In genomic region chrX:135000516-135000915, GRCh38 we compare ENCODE assay signal across 21 cellular contexts. TPM values are rescaled to one million over a fixed set of nuclear protein-coding genes. Genes with fewer than 3 reads are reported as not detected.
DNase-seq lines count a peak whose midpoint lies in the region; ATAC-seq and TF ChIP-seq lines count a peak whose summit lies in the region.
"Had no signal": no experiment of that assay in that cellular context is flagged by ENCODE, and none has a peak within 500 bp of the region (broad histone marks: within the 10 kb centered on the region; RNA-seq: fewer than 3 reads in every experiment).

No MANE protein-coding gene starts in this region.

- POLR2A ChIA-PET in Panc1 (lab: Charles Lee) = no interaction called here

- peak; percentile 51 for DNase-seq in HCEC 1CT
- no peak for DNase-seq in Panc1 (ENCODE audit: low read depth, low spot score)
- no peak for DNase-seq in esophagus squamous epithelium (lab: John Stamatoyannopoulos, UW)
- no peak for DNase-seq in smooth muscle cell (lab: John Stamatoyannopoulos, UW; ENCODE audit: unreplicated experiment)
- DNase-seq in psoas muscle = no peak
- no peak for DNase-seq in C1 segment of cervical spinal cord (lab: John Stamatoyannopoulos, UW)
- DNase-seq: activated CD4-positive, alpha-beta T cell treated with anti-CD3 and anti-CD28 coated beads, Interleukin-2, amount 50 U/mL, for 48 hours; activated effector memory CD4-positive, alpha-beta T cell treated with anti-CD3 and anti-CD28 coated beads, Interleukin-2, amount 50 U/mL, for 16 hours; caudate nucleus; COR-L47; effector CD4-positive, alpha-beta T cell; mesendoderm; NCI-H1694; NCI-H774; nephron progenitor cell; posterior cingulate gyrus; small intestine; stimulated activated CD4-positive, alpha-beta T cell treated with anti-CD3 and anti-CD28 coated beads, Interleukin-2, amount 100 ng/mL, for 48 hours; stimulated activated naive CD4-positive, alpha-beta T cell treated with Interleukin-2 at 50 U/mL for 16 hours; transverse colon had no signal

- intact Hi-C loops in Panc1 (cut with micrococcal nuclease; ENCODE audit: unreplicated experiment) (no loop called here), esophagus squamous epithelium (cut with DNase I) (no loop called here), psoas muscle (cut with DNase I) (no loop called here)

- H3K4me3 ChIP-seq in Panc1 (ENCODE audit: low read depth in 2 of 2, low read length in 2 of 2) (no peak overlapping the region), esophagus squamous epithelium (no peak overlapping the region), smooth muscle cell (no peak overlapping the region), psoas muscle (no peak overlapping the region)
- H3K4me3 ChIP-seq: transverse colon had no signal

- no peak for TF ChIP-seq CTCF in Panc1 (IDR thresholded peaks at IDR 0.05)
- TF ChIP-seq CTCF in esophagus squamous epithelium (IDR thresholded peaks at IDR 0.05) = no peak
- no peak for TF ChIP-seq CTCF in smooth muscle cell (IDR thresholded peaks at IDR 0.05; ENCODE audit: borderline replicate concordance, insufficient read depth, poor library complexity, severe bottlenecking)
- no peak for TF ChIP-seq CTCF in psoas muscle (IDR thresholded peaks at IDR 0.05)

- no peaks in the 10 kb centered on the region for H3F3A ChIP-seq in smooth muscle cell (ENCODE audit: low read depth)

- H3K79me2 ChIP-seq in smooth muscle cell (ENCODE audit: low read depth) = no peaks in the 10 kb centered on the region

- H3K9ac ChIP-seq in smooth muscle cell (ENCODE audit: low read depth) = no peak overlapping the region

- H3K36me3 ChIP-seq in Panc1 (ENCODE audit: control insufficient read depth, insufficient read depth, low read length) (no peaks in the 10 kb centered on the region), esophagus squamous epithelium (no peaks in the 10 kb centered on the region), smooth muscle cell (ENCODE audit: low read depth) (no peaks in the 10 kb centered on the region), psoas muscle (ENCODE audit: insufficient read depth in 1 of 2, low read depth in 1 of 2) (no peaks in the 10 kb centered on the region)
- H3K36me3 ChIP-seq: transverse colon had no signal

- H3K4me2 ChIP-seq in smooth muscle cell = peak overlapping the region; percentile 9

- no peaks in the 10 kb centered on the region for H4K20me1 ChIP-seq in smooth muscle cell (ENCODE audit: low read depth)

- H3K4me1 ChIP-seq in Panc1 (ENCODE audit: control insufficient read depth, insufficient read depth, low read length) (peaks cover 37% of the 10 kb centered on the region), esophagus squamous epithelium (peaks cover 0 to 20% (median 0%) of the 10 kb centered on the region in 3 donors), smooth muscle cell (ENCODE audit: low read depth) (no peaks in the 10 kb centered on the region), psoas muscle (no peaks in the 10 kb centered on the region)
- H3K4me1 ChIP-seq: transverse colon had no signal

- H3K27me3 ChIP-seq in Panc1 (ENCODE audit: control insufficient read depth, insufficient read depth, low read length) (no peaks in the 10 kb centered on the region), esophagus squamous epithelium (no peaks in the 10 kb centered on the region), smooth muscle cell (ENCODE audit: low read depth) (no peaks in the 10 kb centered on the region), psoas muscle (ENCODE audit: insufficient read depth in 3 of 3, low read length in 2 of 3) (peaks cover 0 to 6% (median 0%) of the 10 kb centered on the region in 3 donors)
- H3K27me3 ChIP-seq: transverse colon had no signal

- no peak overlapping the region for H2AFZ ChIP-seq in smooth muscle cell (ENCODE audit: low read depth)

- no TSS peak for BruUV-seq in Panc1 (replicated peaks; lab: Mats Ljungman, UMichigan)

- 25 to 39% methylated on average over 1 of the region's 1 CpG for WGBS in esophagus squamous epithelium, 2 donors
- 44% methylated on average over 1 of the region's 1 CpG for WGBS in smooth muscle cell (ENCODE audit: low lambda C conversion rate)
- WGBS in psoas muscle, 3 donors = 47 to 53% (median 51%) methylated on average over 1 of the region's 1 CpG

- CTCF ChIA-PET in Panc1 (lab: Charles Lee) = interaction anchor here (0.7 kb wide), 1 partner anchor 20 kb away, joined by 3 read pairs; no protein-coding TSS in a partner anchor

- ATAC-seq in Panc1 (no peak), HG03175 (IDR thresholded peaks at IDR 0.05; ENCODE audit: unreplicated experiment) (no peak), psoas muscle (no peak)

- TF ChIP-seq POLR2A in esophagus squamous epithelium (IDR thresholded peaks at IDR 0.05) = no peak

- H3K27ac ChIP-seq in Panc1 (ENCODE audit: low read length) = peak overlapping the region; percentile 76
- H3K27ac ChIP-seq in esophagus squamous epithelium = peak overlapping the region in 3 of 4 donors; percentile 41 to 48 (median 42)
- H3K27ac ChIP-seq in smooth muscle cell (ENCODE audit: low read depth) = no peak overlapping the region
- no peak overlapping the region for H3K27ac ChIP-seq in psoas muscle

- in situ Hi-C loops in Panc1 (cut with HindIII; ENCODE audit: low pct_unique_long_range_greater_than_20kb, low sequenced_read_pairs) = no loop called here

- H3K9me3 ChIP-seq in Panc1 (ENCODE audit: control insufficient read depth, insufficient read depth, low read depth, low read length) = no peaks in the 10 kb centered on the region
- H3K9me3 ChIP-seq in esophagus squamous epithelium = no peaks in the 10 kb centered on the region
- no peaks in the 10 kb centered on the region for H3K9me3 ChIP-seq in smooth muscle cell (replicated peaks; ENCODE audit: low read depth)
- no peaks in the 10 kb centered on the region for H3K9me3 ChIP-seq in psoas muscle
- H3K9me3 ChIP-seq: transverse colon had no signal

RNA-seq across cellular contexts. Expression of gene SMIM10, which starts 9.7 kb away (rescaled TPM):
- total RNA-seq in Panc1 (2021; ENCODE audit: unreplicated experiment) = 7.2 TPM
- polyA plus RNA-seq in Panc1 (2012; ENCODE audit: insufficient read length) = 7.4 TPM
- 1 to 10 TPM in 2 of 4 donors, not detected in 2; 1.1 to 2.1 TPM for total RNA-seq in esophagus squamous epithelium
- 1.3 and 2.0 TPM in 2 replicates for total RNA-seq in smooth muscle cell
- polyA plus RNA-seq in smooth muscle cell = 1.7 and 2.7 TPM in 2 replicates
- total RNA-seq in psoas muscle = 1 to 10 TPM; 1.6 to 2.1 (median 2.0) TPM
- 1 to 10 TPM; 1.7 to 2.7 (median 2.6) TPM for polyA plus RNA-seq in psoas muscle

RNA-seq across cellular contexts. Expression of gene RTL8B, which starts 21.8 kb away (rescaled TPM):
- total RNA-seq in Panc1 (2021; ENCODE audit: unreplicated experiment) (29.8 TPM), esophagus squamous epithelium (10 to 100 TPM in 3 of 4 donors, 1 to 10 TPM in 1; 6.5 to 16.9 (median 11.8) TPM), smooth muscle cell (13.3 and 14.6 TPM in 2 replicates), psoas muscle (10 to 100 TPM in 2 of 4 donors, 1 to 10 TPM in 2; 6.9 to 12.6 (median 11.1) TPM)
- 30.7 TPM for polyA plus RNA-seq in Panc1 (2012; ENCODE audit: insufficient read length)
- polyA plus RNA-seq in smooth muscle cell (27.7 and 30.1 TPM in 2 replicates), psoas muscle (1 to 10 TPM; 5.2 to 6.3 (median 5.6) TPM)

RNA-seq across cellular contexts. Expression of gene RTL8C, which starts 31.6 kb away (rescaled TPM):
- total RNA-seq in Panc1 (2021; ENCODE audit: unreplicated experiment) (170 TPM), esophagus squamous epithelium (10 to 100 TPM; 51.8 to 81.1 (median 71.9) TPM), smooth muscle cell (93.3 and 97.1 TPM in 2 replicates), psoas muscle (100 to 1,000 TPM in 3 of 4 donors, 10 to 100 TPM in 1; 97.4 to 230 (median 149) TPM)
- 368 TPM for polyA plus RNA-seq in Panc1 (2012; ENCODE audit: insufficient read length)
- polyA plus RNA-seq in smooth muscle cell (434 and 442 TPM in 2 replicates), psoas muscle (100 to 1,000 TPM in 2 of 3 donors, 10 to 100 TPM in 1; 45.0 to 156 (median 102) TPM)

RNA-seq across cellular contexts. Expression of gene RTL8A, which starts 51.4 kb away (rescaled TPM):
- total RNA-seq in Panc1 (2021; ENCODE audit: unreplicated experiment) (72.6 TPM), esophagus squamous epithelium (10 to 100 TPM; 18.2 to 24.7 (median 22.0) TPM), smooth muscle cell (23.7 and 24.2 TPM in 2 replicates), psoas muscle (10 to 100 TPM; 12.1 to 16.3 (median 15.6) TPM)
- 164 TPM for polyA plus RNA-seq in Panc1 (2012; ENCODE audit: insufficient read length)
- polyA plus RNA-seq in smooth muscle cell (137 and 148 TPM in 2 replicates), psoas muscle (10 to 100 TPM; 27.0 to 60.0 (median 30.2) TPM)

Comparison
In these comparisons a context has a peak if more than half of its experiments do, and no peak if none do; other contexts are left out.
1. H3K27ac ChIP-seq: peak in Panc1 (single experiment) and esophagus squamous epithelium (3 of 4); none in smooth muscle cell (single experiment) and psoas muscle (single experiment).